15 cellular contexts compared by ENCODE assay signal in the genomic region with DNA sequence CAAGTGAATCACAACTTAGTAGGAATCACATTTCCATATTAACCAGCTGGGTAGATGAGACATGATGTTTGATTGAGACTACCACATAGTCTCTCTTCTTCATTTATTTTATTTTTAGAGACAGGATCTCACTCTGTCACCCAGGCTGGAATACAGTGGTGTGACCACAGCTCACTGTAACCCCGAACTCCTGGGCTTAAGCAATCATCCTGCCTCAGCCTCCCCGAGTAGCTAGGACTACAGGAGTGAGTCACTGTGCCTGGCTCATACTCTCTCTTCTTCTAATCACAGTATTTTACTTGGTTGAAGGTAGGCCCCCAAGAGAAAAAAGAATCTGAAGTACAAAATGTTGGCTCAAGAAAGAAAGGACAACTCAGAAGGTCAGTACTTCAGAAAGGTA.
DNase-seq lines count a peak whose midpoint lies in the region; ATAC-seq, FAIRE-seq and TF ChIP-seq lines count a peak whose summit lies in the region.
"Had no signal": no experiment of that assay in that cellular context is flagged by ENCODE, and none has a peak within 500 bp of the region (broad histone marks: within the 10 kb centered on the region; RNA-seq: fewer than 3 reads in every experiment).

No MANE protein-coding gene starts in this region.

- H3K4me1 Mint-ChIP-seq in CD4-positive, alpha-beta T cell (ENCODE audit: low read depth), result peaks cover 45% of the 10 kb centered on the region
- H3K4me1 Mint-ChIP-seq in astrocyte (ENCODE audit: low read depth, unreplicated experiment), result peaks cover 9% of the 10 kb centered on the region
- peaks cover 16 to 43% (median 38%) of the 10 kb centered on the region in 4 donors for H3K4me1 Mint-ChIP-seq in naive thymus-derived CD8-positive, alpha-beta T cell

- no peaks in the 10 kb centered on the region for H3K27me3 Mint-ChIP-seq in CD4-positive, alpha-beta T cell
- no peaks in the 10 kb centered on the region for H3K27me3 Mint-ChIP-seq in astrocyte (ENCODE audit: low read depth, unreplicated experiment)
- H3K27me3 Mint-ChIP-seq in naive thymus-derived CD8-positive, alpha-beta T cell, result no peaks in the 10 kb centered on the region
- H3K27me3 Mint-ChIP-seq: type B pancreatic cell had no signal

- no peaks in the 10 kb centered on the region for H3K27me3 ChIP-seq in CD4-positive, alpha-beta T cell (ENCODE audit: control insufficient read depth, insufficient read depth, low read length)
- H3K27me3 ChIP-seq in astrocyte (ENCODE audit: insufficient read depth, low read length) (no peaks in the 10 kb centered on the region), WERI-Rb-1 (ENCODE audit: insufficient read depth, low read depth, severe bottlenecking) (no peaks in the 10 kb centered on the region)
- H3K27me3 ChIP-seq: gastroesophageal sphincter, SJSA1 had no signal

- no peak for FAIRE-seq in astrocyte (lab: Jason Lieb, UNC)
- FAIRE-seq in urothelium cell line (lab: Jason Lieb, UNC), result no peak
- FAIRE-seq: GM18507 had no signal

- H3K36me3 Mint-ChIP-seq in CD4-positive, alpha-beta T cell (ENCODE audit: low read depth), result peaks cover 28% of the 10 kb centered on the region
- peaks cover 14% of the 10 kb centered on the region for H3K36me3 Mint-ChIP-seq in astrocyte (ENCODE audit: low read depth, unreplicated experiment)
- peaks cover 6 to 16% (median 11%) of the 10 kb centered on the region in 3 donors for H3K36me3 Mint-ChIP-seq in naive thymus-derived CD8-positive, alpha-beta T cell

- H3K4me2 ChIP-seq in astrocyte (ENCODE audit: low read length), result no peak overlapping the region

- H2AFZ ChIP-seq in astrocyte (ENCODE audit: low read depth, low read length), result no peak overlapping the region
- H2AFZ ChIP-seq: parathyroid adenoma had no signal

- no peak for ATAC-seq in CD4-positive, alpha-beta T cell (ENCODE audit: poor library complexity)
- ATAC-seq in naive thymus-derived CD8-positive, alpha-beta T cell, result no peak
- ATAC-seq: gastroesophageal sphincter had no signal

- no peak overlapping the region for H3K27ac ChIP-seq in CD4-positive, alpha-beta T cell (ENCODE audit: low read depth, low read length)
- H3K27ac ChIP-seq in astrocyte (ENCODE audit: low read depth, low read length) (no peak overlapping the region), WERI-Rb-1 (no peak overlapping the region)
- H3K27ac ChIP-seq: gastroesophageal sphincter, parathyroid adenoma, SJSA1 had no signal

- H3K9me3 ChIP-seq in CD4-positive, alpha-beta T cell (ENCODE audit: control insufficient read depth, low read length), result no peaks in the 10 kb centered on the region
- H3K9me3 ChIP-seq in astrocyte (ENCODE audit: insufficient read depth, low read depth, low read length) (no peaks in the 10 kb centered on the region), WERI-Rb-1 (ENCODE audit: severe bottlenecking) (no peaks in the 10 kb centered on the region)
- H3K9me3 ChIP-seq: gastroesophageal sphincter, SJSA1 had no signal

- no peak overlapping the region for H3K9ac ChIP-seq in astrocyte (ENCODE audit: low read length)
- H3K9ac ChIP-seq: parathyroid adenoma had no signal

- H3K36me3 ChIP-seq in astrocyte (ENCODE audit: insufficient read depth, low read length), result peaks cover 6% of the 10 kb centered on the region
- peaks cover 9% of the 10 kb centered on the region; the same call in 1 of the 2 replicates for H3K36me3 ChIP-seq in WERI-Rb-1

- CTCF ChIA-PET in CD4-positive, alpha-beta T cell (lab: Charles Lee), result interaction anchor here (0.7 to 0.8 kb wide), 2 partner anchors 13 to 34 kb away, joined by 3 read pairs; no protein-coding TSS in a partner anchor

- no peak overlapping the region for H3K4me3 ChIP-seq in astrocyte (ENCODE audit: insufficient read depth, low read depth, low read length)
- H3K4me3 ChIP-seq in WERI-Rb-1 (ENCODE audit: low read depth, low read length), result no peak overlapping the region
- H3K4me3 ChIP-seq: gastroesophageal sphincter, SJSA1 had no signal

- TF ChIP-seq CTCF in CD4-positive, alpha-beta T cell (IDR thresholded peaks at IDR 0.05), result no peak
- TF ChIP-seq CTCF in astrocyte (IDR thresholded peaks at IDR 0.05; ENCODE audit: insufficient read depth, low read depth, low read length) (no peak), WERI-Rb-1 (IDR thresholded peaks at IDR 0.05; ENCODE audit: low read depth, low read length) (no peak)

- H4K20me1 ChIP-seq in astrocyte (ENCODE audit: insufficient read depth, low read length), result no peaks in the 10 kb centered on the region

- H3K9me3 Mint-ChIP-seq in CD4-positive, alpha-beta T cell, result peaks cover 10% of the 10 kb centered on the region
- peaks cover 4% of the 10 kb centered on the region for H3K9me3 Mint-ChIP-seq in astrocyte (ENCODE audit: unreplicated experiment)
- peaks cover 0 to 15% (median 7%) of the 10 kb centered on the region in 9 donors for H3K9me3 Mint-ChIP-seq in naive thymus-derived CD8-positive, alpha-beta T cell
- H3K9me3 Mint-ChIP-seq: type B pancreatic cell had no signal

- no peak overlapping the region for H3K4me3 Mint-ChIP-seq in CD4-positive, alpha-beta T cell
- no peak overlapping the region for H3K4me3 Mint-ChIP-seq in astrocyte (ENCODE audit: unreplicated experiment)
- H3K4me3 Mint-ChIP-seq in naive thymus-derived CD8-positive, alpha-beta T cell, result no peak overlapping the region
- H3K4me3 Mint-ChIP-seq: type B pancreatic cell had no signal

- POLR2A ChIA-PET in CD4-positive, alpha-beta T cell (lab: Charles Lee), result no interaction called here
- POLR2A ChIA-PET in naive thymus-derived CD8-positive, alpha-beta T cell (lab: Charles Lee), result no interaction called here

- no peaks in the 10 kb centered on the region for H3K4me1 ChIP-seq in astrocyte (ENCODE audit: insufficient read depth, low read length)
- H3K4me1 ChIP-seq: gastroesophageal sphincter, parathyroid adenoma, SJSA1 had no signal

- intact Hi-C loops in CD4-positive, alpha-beta T cell (cut with DNase I, micrococcal nuclease), result loop anchor here (5.0 to 10.0 kb wide), 4 partner anchors 51 to 261 kb away; partner anchors contain the start of genes ASF1A (in 1 of the 2) and FAM184A (in 1 of the 2)

- H3K27ac Mint-ChIP-seq in CD4-positive, alpha-beta T cell, result peak overlapping the region; percentile 57
- H3K27ac Mint-ChIP-seq in astrocyte (ENCODE audit: unreplicated experiment), result peak overlapping the region; percentile 15
- peak overlapping the region; percentile 19 to 84 (median 70) for H3K27ac Mint-ChIP-seq in naive thymus-derived CD8-positive, alpha-beta T cell
- H3K27ac Mint-ChIP-seq: type B pancreatic cell had no signal

- no peak for DNase-seq in CD4-positive, alpha-beta T cell
- peak; percentile 67 for DNase-seq in HT1080 (ENCODE audit: low read depth)
- peak; percentile 70 for DNase-seq in astrocyte (ENCODE audit: low read depth)
- DNase-seq in naive thymus-derived CD8-positive, alpha-beta T cell, result no peak
- no peak for DNase-seq in anterior cingulate cortex (lab: John Stamatoyannopoulos, UW)
- no peak for DNase-seq in urothelium cell line (ENCODE audit: low spot score)
- DNase-seq in WERI-Rb-1, result no peak
- DNase-seq: DMS53, NCI-H1105, NCI-H526 had no signal

- H3K79me2 ChIP-seq in astrocyte (ENCODE audit: insufficient read depth, low read length), result no peaks in the 10 kb centered on the region
- H3K79me2 ChIP-seq: parathyroid adenoma had no signal

Comparison
In these comparisons a context has a peak if more than half of its experiments do, and no peak if none do; other contexts are left out.
1. DNase-seq: peak in HT1080 (single experiment) and astrocyte (single experiment); none in CD4-positive, alpha-beta T cell (0 of 10), naive thymus-derived CD8-positive, alpha-beta T cell (0 of 10), anterior cingulate cortex (0 of 58), urothelium cell line (single experiment) and WERI-Rb-1 (single experiment).
2. H3K27ac Mint-ChIP-seq: peak in every context shown above with its lines; median percentile 70 in naive thymus-derived CD8-positive, alpha-beta T cell; 57 in CD4-positive, alpha-beta T cell; 15 in astrocyte.